ENCODE assay signal across 1 cellular context in the genomic region with DNA sequence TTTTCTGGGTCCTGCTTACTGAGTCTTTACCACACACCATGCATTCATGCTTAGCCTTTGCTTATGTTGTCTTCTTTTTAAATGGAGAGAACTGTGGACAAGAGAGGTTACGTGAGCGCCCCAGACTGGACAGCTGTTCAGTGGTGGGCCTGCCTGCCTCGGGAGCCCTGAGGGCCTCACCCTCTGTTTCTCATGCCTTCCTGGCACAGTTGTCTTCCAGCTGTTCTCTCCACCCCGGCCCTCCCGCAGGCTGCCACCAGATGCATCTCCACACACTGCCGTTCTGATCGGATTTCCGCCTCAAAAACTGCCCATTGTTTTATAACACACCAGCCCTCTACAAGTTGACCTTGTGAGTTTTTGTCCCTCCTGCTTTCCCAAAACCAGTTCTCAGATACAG.
TF ChIP-seq lines count a peak whose summit lies in the region.

No MANE protein-coding gene starts in this region.

TF ChIP-seq in IMR-90, 13 proteins besides CTCF, POLR2A, EP300 and RAD21 (continued from another document):
- TF ChIP-seq, protein P1, sequence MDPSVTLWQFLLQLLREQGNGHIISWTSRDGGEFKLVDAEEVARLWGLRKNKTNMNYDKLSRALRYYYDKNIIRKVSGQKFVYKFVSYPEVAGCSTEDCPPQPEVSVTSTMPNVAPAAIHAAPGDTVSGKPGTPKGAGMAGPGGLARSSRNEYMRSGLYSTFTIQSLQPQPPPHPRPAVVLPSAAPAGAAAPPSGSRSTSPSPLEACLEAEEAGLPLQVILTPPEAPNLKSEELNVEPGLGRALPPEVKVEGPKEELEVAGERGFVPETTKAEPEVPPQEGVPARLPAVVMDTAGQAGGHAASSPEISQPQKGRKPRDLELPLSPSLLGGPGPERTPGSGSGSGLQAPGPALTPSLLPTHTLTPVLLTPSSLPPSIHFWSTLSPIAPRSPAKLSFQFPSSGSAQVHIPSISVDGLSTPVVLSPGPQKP (IDR thresholded peaks at IDR 0.05; ENCODE audit: borderline replicate concordance, low read depth, low read length), result no peak
- no peak for TF ChIP-seq USF2 (IDR thresholded peaks at IDR 0.05; ENCODE audit: low read depth, low read length)
- no peak for TF ChIP-seq RFX5 (IDR thresholded peaks at IDR 0.05; ENCODE audit: low read depth, low read length)
- no peak for TF ChIP-seq CHD1 (IDR thresholded peaks at IDR 0.05; ENCODE audit: low read depth, low read length)
- TF ChIP-seq BHLHE40 (IDR thresholded peaks at IDR 0.05; ENCODE audit: low read depth, low read length), result no peak
- TF ChIP-seq RCOR1 (IDR thresholded peaks at IDR 0.05; ENCODE audit: insufficient replicate concordance, low read length), result no peak
